ENCODE assay signal across 14 cellular contexts in the genomic region with DNA sequence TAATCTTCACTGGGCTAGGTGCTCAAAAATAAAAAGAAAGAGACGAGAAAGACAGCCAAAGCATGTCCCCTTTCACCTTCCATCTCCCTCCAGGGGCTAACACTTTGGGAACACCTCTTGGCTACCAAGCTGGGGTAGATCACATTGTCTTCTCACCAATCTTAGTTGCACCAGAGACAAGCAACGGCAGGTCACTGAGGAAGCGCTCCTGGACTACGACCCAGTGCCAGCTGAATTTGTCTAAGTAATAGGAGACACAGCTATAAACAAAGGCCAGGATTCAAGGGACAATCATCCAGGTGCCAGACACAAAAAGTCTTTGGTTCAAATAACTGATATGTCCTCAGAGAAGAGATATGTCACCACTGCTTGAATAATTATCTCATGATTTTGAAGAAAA.
DNase-seq lines count a peak whose midpoint lies in the region; ATAC-seq and TF ChIP-seq lines count a peak whose summit lies in the region.
"Had no signal": no experiment of that assay in that cellular context is flagged by ENCODE, and none has a peak within 500 bp of the region (broad histone marks: within the 10 kb centered on the region; RNA-seq: fewer than 3 reads in every experiment).

No MANE protein-coding gene starts in this region.

- TF ChIP-seq CTCF in adrenal gland (IDR thresholded peaks at IDR 0.05) = no peak
- TF ChIP-seq CTCF in lower lobe of right lung (IDR thresholded peaks at IDR 0.05) = no peak
- no peak for TF ChIP-seq CTCF in tibial nerve (IDR thresholded peaks at IDR 0.05)

- ATAC-seq in activated naive CD4-positive, alpha-beta T cell treated with anti-CD3 and anti-CD28 coated beads, Interleukin-2, amount 50 U/mL, for 72 hours = no peak
- ATAC-seq in lower lobe of right lung = no peak
- ATAC-seq: A549 had no signal

- H3K36me3 Mint-ChIP-seq in activated naive CD4-positive, alpha-beta T cell treated with anti-CD3 and anti-CD28 coated beads, Interleukin-2, amount 50 U/mL, for 72 hours = peaks cover 16 to 21% of the 10 kb centered on the region in 2 donors

- no peaks in the 10 kb centered on the region for H3K9me3 Mint-ChIP-seq in activated naive CD4-positive, alpha-beta T cell treated with anti-CD3 and anti-CD28 coated beads, Interleukin-2, amount 50 U/mL, for 72 hours

- peak overlapping the region in 1 of 4 donors; percentile 95 for H3K4me3 ChIP-seq in adrenal gland
- no peak overlapping the region for H3K4me3 ChIP-seq in lower lobe of right lung
- no peak overlapping the region for H3K4me3 ChIP-seq in tibial nerve
- H3K4me3 ChIP-seq: A549, testis had no signal

- H3K27me3 ChIP-seq in adrenal gland (no peaks in the 10 kb centered on the region), lower lobe of right lung (ENCODE audit: low read depth) (no peaks in the 10 kb centered on the region), tibial nerve (no peaks in the 10 kb centered on the region)
- H3K27me3 ChIP-seq: testis had no signal

- H3K9me3 ChIP-seq in adrenal gland (replicated peaks in 1 of 3) (no peaks in the 10 kb centered on the region), lower lobe of right lung (no peaks in the 10 kb centered on the region), tibial nerve (no peaks in the 10 kb centered on the region)
- H3K9me3 ChIP-seq: A549, testis had no signal

- 89 to 92% (median 91%) methylated on average over 4 of the region's 4 CpGs for WGBS in adrenal gland, 4 donors
- WGBS in tibial nerve, 2 donors = 81 to 87% methylated on average over 4 of the region's 4 CpGs

- peaks cover 42 to 78% of the 10 kb centered on the region in 2 donors for H3K4me1 ChIP-seq in adrenal gland (replicated peaks in 1 of 2)
- peaks cover 79% of the 10 kb centered on the region for H3K4me1 ChIP-seq in lower lobe of right lung
- peaks cover 0 to 85% (median 48%) of the 10 kb centered on the region in 4 donors for H3K4me1 ChIP-seq in tibial nerve

- H3K36me3 ChIP-seq in adrenal gland (replicated peaks in 1 of 2) (peaks cover 0 to 44% of the 10 kb centered on the region in 2 donors), lower lobe of right lung (peaks cover 38% of the 10 kb centered on the region), tibial nerve (peaks cover 0 to 34% (median 0%) of the 10 kb centered on the region in 3 donors)

- no peak for TF ChIP-seq EP300 in tibial nerve (IDR thresholded peaks at IDR 0.05)

- no peak for DNase-seq in activated naive CD4-positive, alpha-beta T cell treated with anti-CD3 and anti-CD28 coated beads, Interleukin-2, amount 50 U/mL, for 72 hours (ENCODE audit: low spot score in 2 of 2)
- DNase-seq in activated naive CD4-positive, alpha-beta T cell (lab: John Stamatoyannopoulos, UW) = no peak
- no peak for DNase-seq in adrenal gland
- DNase-seq in lower lobe of right lung = no peak
- DNase-seq in tibial nerve (ENCODE audit: low spot score in 2 of 2) = no peak
- no peak for DNase-seq in NCI-H2171 treated with DMSO at 0.1 percent for 48 hours (lab: John Stamatoyannopoulos, UW)
- DNase-seq in ureter (ENCODE audit: low spot score) = no peak
- no peak for DNase-seq in middle frontal gyrus (ENCODE audit: extremely low spot score, low spot score)
- DNase-seq: central memory CD4-positive, alpha-beta T cell; DMS 273 treated with DMSO at 0.1 percent for 48 hours; NCI-H1930; NK-92 treated with Interleukin-12 subunit alpha and Interleukin-12 subunit beta, amount 100 ng/mL, for 24 hours; testis had no signal

- H3K27ac ChIP-seq in adrenal gland = peak overlapping the region in 3 of 5 donors; percentile 42 to 73 (median 62)
- peak overlapping the region; percentile 33 for H3K27ac ChIP-seq in lower lobe of right lung
- H3K27ac ChIP-seq in tibial nerve = peak overlapping the region in 3 of 4 donors; percentile 94 to 99 (median 97)
- H3K27ac ChIP-seq: A549 had no signal

- H3K27ac Mint-ChIP-seq in activated naive CD4-positive, alpha-beta T cell treated with anti-CD3 and anti-CD28 coated beads, Interleukin-2, amount 50 U/mL, for 72 hours = peak overlapping the region; percentile 17 to 38

- no peak for TF ChIP-seq POLR2A in adrenal gland (IDR thresholded peaks at IDR 0.05)
- TF ChIP-seq POLR2A in tibial nerve (IDR thresholded peaks at IDR 0.05) = no peak

- intact Hi-C loops in adrenal gland (cut with DNase I) (no loop called here), lower lobe of right lung (cut with DNase I) (no loop called here)

Comparison
In these comparisons a context has a peak if more than half of its experiments do, and no peak if none do; other contexts are left out.
1. H3K27ac ChIP-seq: peak in every context shown above with its lines; median percentile 97 in tibial nerve; 62 in adrenal gland; 33 in lower lobe of right lung.